Comparison of ENCODE assay signal across 16 cellular contexts in genomic region chr1:119449964-119450363, GRCh38. TPM values are rescaled to one million over a fixed set of nuclear protein-coding genes. Genes with fewer than 3 reads are reported as not detected.
DNase-seq lines count a peak whose midpoint lies in the region; ATAC-seq and TF ChIP-seq lines count a peak whose summit lies in the region.
"Had no signal": no experiment of that assay in that cellular context is flagged by ENCODE, and none has a peak within 500 bp of the region (broad histone marks: within the 10 kb centered on the region; RNA-seq: fewer than 3 reads in every experiment).

No MANE protein-coding gene starts in this region.

- peak; percentile 3 for TF ChIP-seq CTCF in AG09309 (IDR thresholded peaks at IDR 0.05; ENCODE audit: control insufficient read depth, insufficient read depth, low read depth, low read length, missing control alignments)
- peak; percentile 35 for TF ChIP-seq CTCF in epithelial cell of esophagus (IDR thresholded peaks at IDR 0.05; ENCODE audit: insufficient read depth, low read depth, low read length, missing control alignments)

- H3K4me3 ChIP-seq in AG09309 (ENCODE audit: control insufficient read depth, low read depth, low read length), result no peak overlapping the region
- H3K4me3 ChIP-seq in epithelial cell of esophagus (ENCODE audit: low read length), result no peak overlapping the region
- H3K4me3 ChIP-seq: cardiac muscle cell, hepatocyte had no signal

- ATAC-seq in GM21786 (IDR thresholded peaks at IDR 0.05; ENCODE audit: unreplicated experiment), result no peak
- ATAC-seq in HG03457 (IDR thresholded peaks at IDR 0.05; ENCODE audit: unreplicated experiment), result no peak

- DNase-seq in AG09309 (ENCODE audit: low read depth), result no peak
- DNase-seq in H4 (ENCODE audit: low spot score), result peak; percentile 35
- peak; percentile 16 for DNase-seq in NCI-H748 treated with DMSO at 0.1 percent for 48 hours (lab: John Stamatoyannopoulos, UW)
- peak; percentile 44 for DNase-seq in epithelial cell of esophagus (ENCODE audit: low read depth)
- no peak for DNase-seq in SKM-1 treated with dmso at 0.1 percent for 144 hours (lab: John Stamatoyannopoulos, UW; ENCODE audit: unreplicated experiment)
- no peak for DNase-seq in DMS79 (lab: John Stamatoyannopoulos, UW)
- DNase-seq: activated CD8-positive, alpha-beta memory T cell treated with anti-CD3 and anti-CD28 coated beads for 24 hours; activated naive CD4-positive, alpha-beta T cell treated with Interleukin-2 at 50 U/mL for 16 hours; NCI-H1417 treated with DMSO at 0.1 percent for 48 hours; stimulated activated CD4-positive, alpha-beta T cell treated with anti-CD3 and anti-CD28 coated beads, Interleukin-4, amount 100 ng/mL, for 24 hours; T-helper 2 cell had no signal

RNA-seq across cellular contexts. Expression of gene HSD3B2, which starts 35.0 kb away (rescaled TPM):
- total RNA-seq in H4 (2014; rRNA removed; shearing (Covaris generic)), result not detected in 2 replicates
- total RNA-seq: G401 had no signal

RNA-seq across cellular contexts. Expression of gene HSD3B1, which starts 57.0 kb away (rescaled TPM):
- total RNA-seq in H4 (2014; rRNA removed; shearing (Covaris generic)), result not detected in 2 replicates
- total RNA-seq: G401 had no signal

Comparison
In these comparisons a context has a peak if more than half of its experiments do, and no peak if none do; other contexts are left out.
1. DNase-seq: peak in H4 (single experiment), NCI-H748 treated with DMSO at 0.1 percent for 48 hours (single experiment) and epithelial cell of esophagus (single experiment); none in AG09309 (single experiment), SKM-1 treated with dmso at 0.1 percent for 144 hours (single experiment) and DMS79 (single experiment).